Comparison of ENCODE assay signal across 8 cellular contexts in the genomic region with DNA sequence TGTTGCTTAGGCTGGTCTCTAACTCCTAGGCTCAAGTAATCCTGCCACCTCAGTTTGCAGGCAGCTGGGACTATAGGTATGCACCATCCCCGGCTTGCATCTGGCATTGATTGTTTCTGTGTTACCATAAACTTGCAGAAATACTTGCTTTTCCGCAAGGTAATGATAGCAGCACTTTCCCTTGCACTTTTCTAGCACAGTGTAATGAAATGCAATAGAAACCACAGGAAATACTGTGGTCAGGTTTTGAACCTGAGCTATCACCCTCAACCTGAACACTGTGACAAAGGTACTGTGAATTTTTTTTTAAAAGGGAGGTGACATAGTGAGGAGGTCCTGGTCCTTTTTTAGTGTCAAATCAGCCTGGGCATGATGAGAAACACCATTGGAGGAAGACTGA. TPM values are rescaled to one million over a fixed set of nuclear protein-coding genes. Genes with fewer than 3 reads are reported as not detected.
A peak's percentile ranks its signal among the peaks of the same experiment; 100 is the strongest.
DNase-seq lines count a peak whose midpoint lies in the region; ATAC-seq and TF ChIP-seq lines count a peak whose summit lies in the region.

No MANE protein-coding gene starts in this region.

- H3K4me3 Mint-ChIP-seq in activated naive CD4-positive, alpha-beta T cell treated with anti-CD3 and anti-CD28 coated beads, Interleukin-2, amount 10 ng/mL, durations not matched to agents 7 days and 5 days = no peak overlapping the region
- no peak overlapping the region for H3K4me3 Mint-ChIP-seq in stimulated activated naive B cell treated with anti-CD40 and anti-IgM and Interleukin-4, amounts not matched to agents 10 μg/mL and 1 μg/mL and 100 μg/mL, for 72 hours

- intact Hi-C loops in OCI-LY7 (cut with micrococcal nuclease; ENCODE audit: unreplicated experiment) = loop anchor here (1.0 to 2.0 kb wide), 3 partner anchors 33 to 169 kb away; no protein-coding TSS in a partner anchor
- intact Hi-C loops in thyroid gland (cut with DNase I) = no loop called here

- H3K9me2 ChIP-seq in OCI-LY7 (ENCODE audit: insufficient read depth, low read length) = no peaks in the 10 kb centered on the region

- ATAC-seq in HG02852 (IDR thresholded peaks at IDR 0.05; ENCODE audit: unreplicated experiment) = peak; percentile 79
- peak; percentile 43 to 73 for ATAC-seq in stimulated activated naive B cell treated with anti-CD40 and anti-IgM and Interleukin-4, amounts not matched to agents 10 μg/mL and 1 μg/mL and 100 μg/mL, for 72 hours (replicated peaks)

- H3K27me3 Mint-ChIP-seq in activated naive CD4-positive, alpha-beta T cell treated with anti-CD3 and anti-CD28 coated beads, Interleukin-2, amount 10 ng/mL, durations not matched to agents 7 days and 5 days = peaks cover 19% of the 10 kb centered on the region
- peaks cover 0 to 20% of the 10 kb centered on the region in 2 donors for H3K27me3 Mint-ChIP-seq in stimulated activated naive B cell treated with anti-CD40 and anti-IgM and Interleukin-4, amounts not matched to agents 10 μg/mL and 1 μg/mL and 100 μg/mL, for 72 hours

- no peaks in the 10 kb centered on the region for H3K79me2 ChIP-seq in OCI-LY7 (ENCODE audit: insufficient read depth, low read depth, low read length)

- peak; percentile 51 for DNase-seq in activated naive CD4-positive, alpha-beta T cell treated with anti-CD3 and anti-CD28 coated beads, Interleukin-2, amount 10 ng/mL, durations not matched to agents 7 days and 5 days
- DNase-seq in activated naive CD4-positive, alpha-beta T cell treated with anti-CD3 and anti-CD28 coated beads, Interleukin-2, amount 50 U/mL, for 16 hours = no peak
- DNase-seq in OCI-LY7 (ENCODE audit: low spot score) (peak; percentile 62), NCI-H2171 (lab: John Stamatoyannopoulos, UW) (no peak), thyroid gland (no peak), NCI-H526 (lab: John Stamatoyannopoulos, UW) (no peak)
- no peak for DNase-seq in stimulated activated naive B cell treated with anti-CD40 and anti-IgM and Interleukin-4, amounts not matched to agents 10 μg/mL and 1 μg/mL and 100 μg/mL, for 72 hours

- WGBS in thyroid gland, 2 donors = 78 to 85% methylated on average over 2 of the region's 2 CpGs

- H3K4me1 ChIP-seq in OCI-LY7 (ENCODE audit: insufficient read depth, low read length, poor library complexity, severe bottlenecking) (peaks cover 20% of the 10 kb centered on the region), thyroid gland (no peaks in the 10 kb centered on the region)

- TF ChIP-seq CTCF in OCI-LY7 (conservative IDR thresholded peaks at IDR 0.05; ENCODE audit: low read length) = no peak
- TF ChIP-seq CTCF in thyroid gland (IDR thresholded peaks at IDR 0.05) = no peak

- H3K4me1 Mint-ChIP-seq in activated naive CD4-positive, alpha-beta T cell treated with anti-CD3 and anti-CD28 coated beads, Interleukin-2, amount 10 ng/mL, durations not matched to agents 7 days and 5 days = peaks cover 62% of the 10 kb centered on the region
- peaks cover 12 to 31% of the 10 kb centered on the region in 2 donors for H3K4me1 Mint-ChIP-seq in stimulated activated naive B cell treated with anti-CD40 and anti-IgM and Interleukin-4, amounts not matched to agents 10 μg/mL and 1 μg/mL and 100 μg/mL, for 72 hours

- H3K27ac ChIP-seq in OCI-LY7 (ENCODE audit: low read depth, low read length, poor library complexity, severe bottlenecking) (peak overlapping the region; percentile 19), thyroid gland (no peak overlapping the region)

- H4K20me1 ChIP-seq in OCI-LY7 (ENCODE audit: insufficient read depth, low read length) = no peaks in the 10 kb centered on the region

- H3K4me2 ChIP-seq in OCI-LY7 (ENCODE audit: low read length) = peak overlapping the region; percentile 51

- H3K4me3 ChIP-seq in OCI-LY7 (ENCODE audit: low read depth, low read length, poor library complexity, severe bottlenecking) = no peak overlapping the region
- H3K4me3 ChIP-seq in thyroid gland (replicated peaks in 1 of 3) = no peak overlapping the region

- no TSS peak for BruUV-seq in OCI-LY7 (replicated peaks; lab: Mats Ljungman, UMichigan)

- no peaks in the 10 kb centered on the region for H3K36me3 ChIP-seq in OCI-LY7 (ENCODE audit: insufficient read depth, low read length)
- H3K36me3 ChIP-seq in thyroid gland = no peaks in the 10 kb centered on the region

- H3K9me3 ChIP-seq in OCI-LY7 (ENCODE audit: low read length) (no peaks in the 10 kb centered on the region), thyroid gland (no peaks in the 10 kb centered on the region)

- TF ChIP-seq POLR2A in thyroid gland (IDR thresholded peaks at IDR 0.05) = no peak

- CTCF ChIA-PET in activated naive CD4-positive, alpha-beta T cell treated with anti-CD3 and anti-CD28 coated beads, Interleukin-2, amount 10 ng/mL, durations not matched to agents 7 days and 5 days (lab: Charles Lee) = interaction anchor here (3.6 to 6.3 kb wide), 5 partner anchors 11 to 146 kb away, joined by 12 to 147 read pairs (median 37); no protein-coding TSS in a partner anchor
- CTCF ChIA-PET in OCI-LY7 (lab: Charles Lee; ENCODE audit: unreplicated experiment) = interaction anchor here (2.0 kb wide), 1 partner anchor 34 kb away, joined by 6 read pairs; no protein-coding TSS in a partner anchor

- peaks cover 6% of the 10 kb centered on the region for H3K9me3 Mint-ChIP-seq in activated naive CD4-positive, alpha-beta T cell treated with anti-CD3 and anti-CD28 coated beads, Interleukin-2, amount 10 ng/mL, durations not matched to agents 7 days and 5 days
- H3K9me3 Mint-ChIP-seq in stimulated activated naive B cell treated with anti-CD40 and anti-IgM and Interleukin-4, amounts not matched to agents 10 μg/mL and 1 μg/mL and 100 μg/mL, for 72 hours = no peaks in the 10 kb centered on the region

- H2AFZ ChIP-seq in OCI-LY7 (ENCODE audit: low read length) = no peak overlapping the region; the same call in 1 of the 2 replicates

- H3K27ac Mint-ChIP-seq in activated naive CD4-positive, alpha-beta T cell treated with anti-CD3 and anti-CD28 coated beads, Interleukin-2, amount 10 ng/mL, durations not matched to agents 7 days and 5 days = peak overlapping the region; percentile 80
- no peak overlapping the region for H3K27ac Mint-ChIP-seq in stimulated activated naive B cell treated with anti-CD40 and anti-IgM and Interleukin-4, amounts not matched to agents 10 μg/mL and 1 μg/mL and 100 μg/mL, for 72 hours

- H3K27me3 ChIP-seq in thyroid gland = no peaks in the 10 kb centered on the region

- POLR2A ChIA-PET in OCI-LY7 (lab: Charles Lee) = interaction anchor here (0.5 to 1.8 kb wide), 6 partner anchors 8 to 786 kb away, joined by 3 to 7 read pairs (median 4); no protein-coding TSS in a partner anchor

- peaks cover 11% of the 10 kb centered on the region for H3K36me3 Mint-ChIP-seq in activated naive CD4-positive, alpha-beta T cell treated with anti-CD3 and anti-CD28 coated beads, Interleukin-2, amount 10 ng/mL, durations not matched to agents 7 days and 5 days
- H3K36me3 Mint-ChIP-seq in stimulated activated naive B cell treated with anti-CD40 and anti-IgM and Interleukin-4, amounts not matched to agents 10 μg/mL and 1 μg/mL and 100 μg/mL, for 72 hours = no peaks in the 10 kb centered on the region

RNA-seq across cellular contexts. Expression of gene DHRS9, which starts 38.3 kb away (rescaled TPM):
- not detected in 2 replicates for total RNA-seq in OCI-LY7 (2014; rRNA removed; shearing (Covaris generic))
- total RNA-seq in OCI-LY7 (2022) = 0.59 TPM in 1 of 2 replicates, not detected in the other
- under 1 TPM in 1 of 4 donors, not detected in 3; 0.54 TPM for total RNA-seq in thyroid gland

Comparison
In these comparisons a context has a peak if more than half of its experiments do, and no peak if none do; other contexts are left out.
1. DNase-seq: peak in activated naive CD4-positive, alpha-beta T cell treated with anti-CD3 and anti-CD28 coated beads, Interleukin-2, amount 10 ng/mL, durations not matched to agents 7 days and 5 days (single experiment) and OCI-LY7 (single experiment); none in activated naive CD4-positive, alpha-beta T cell treated with anti-CD3 and anti-CD28 coated beads, Interleukin-2, amount 50 U/mL, for 16 hours (single experiment), stimulated activated naive B cell treated with anti-CD40 and anti-IgM and Interleukin-4, amounts not matched to agents 10 μg/mL and 1 μg/mL and 100 μg/mL, for 72 hours (single experiment), NCI-H2171 (single experiment), thyroid gland (0 of 2) and NCI-H526 (0 of 2).